13 cellular contexts compared by ENCODE assay signal in genomic region chr2:168529900-168530561, GRCh38.
DNase-seq lines count a peak whose midpoint lies in the region; ATAC-seq and TF ChIP-seq lines count a peak whose summit lies in the region.
"Had no signal": no experiment of that assay in that cellular context is flagged by ENCODE, and none has a peak within 500 bp of the region (broad histone marks: within the 10 kb centered on the region; RNA-seq: fewer than 3 reads in every experiment).

No MANE protein-coding gene starts in this region.

- POLR2A ChIA-PET in IMR-90 (lab: Charles Lee; ENCODE audit: unreplicated experiment) = no interaction called here

- H2BK5ac ChIP-seq in IMR-90 (ENCODE audit: low read depth, low read length, poor library complexity, severe bottlenecking) = no peak overlapping the region

- H3K36me3 Mint-ChIP-seq in progenitor cell of endocrine pancreas (ENCODE audit: insufficient read depth) = peaks cover 11% of the 10 kb centered on the region

- peaks cover 16% of the 10 kb centered on the region for H3K9me3 Mint-ChIP-seq in progenitor cell of endocrine pancreas (ENCODE audit: low read depth)

- BruUV-seq in IMR-90 (replicated peaks; lab: Mats Ljungman, UMichigan) = no TSS peak

- H3K27me3 ChIP-seq in IMR-90 (ENCODE audit: control insufficient read depth, insufficient read depth, low read length) = no peaks in the 10 kb centered on the region
- no peaks in the 10 kb centered on the region for H3K27me3 ChIP-seq in smooth muscle cell (ENCODE audit: low read depth)

- no peak for TF ChIP-seq CTCF in IMR-90 (conservative IDR thresholded peaks at IDR 0.05; ENCODE audit: low read depth, low read length)
- no peak for TF ChIP-seq CTCF in smooth muscle cell (IDR thresholded peaks at IDR 0.05; ENCODE audit: borderline replicate concordance, insufficient read depth, poor library complexity, severe bottlenecking)
- no peak for TF ChIP-seq CTCF in progenitor cell of endocrine pancreas (IDR thresholded peaks at IDR 0.05; ENCODE audit: unreplicated experiment)

- H3K4me1 ChIP-seq in IMR-90 (ENCODE audit: control insufficient read depth, insufficient read depth, low read length) (peaks cover 13% of the 10 kb centered on the region; the same call in 1 of the 2 replicates), smooth muscle cell (ENCODE audit: low read depth) (peaks cover 34% of the 10 kb centered on the region)

- H3K79me1 ChIP-seq in IMR-90 (ENCODE audit: low read depth in 1 of 2, low read length in 2 of 2) = no peaks in the 10 kb centered on the region

- peaks cover 32% of the 10 kb centered on the region for H3K79me2 ChIP-seq in smooth muscle cell (ENCODE audit: low read depth)

- H3K4me1 Mint-ChIP-seq in progenitor cell of endocrine pancreas (ENCODE audit: low read depth) = peaks cover 7% of the 10 kb centered on the region

- in situ Hi-C loops in IMR-90 (cut with MboI; ENCODE audit: low sequenced_read_pairs) = no loop called here

- H3K4ac ChIP-seq in IMR-90 (ENCODE audit: low read depth, low read length) = peak overlapping the region; percentile 36; the same call in 1 of the 2 replicates

- H4K20me1 ChIP-seq in IMR-90 (ENCODE audit: insufficient read depth, low read length) (no peaks in the 10 kb centered on the region), smooth muscle cell (ENCODE audit: low read depth) (no peaks in the 10 kb centered on the region)

- H3K27ac ChIP-seq in IMR-90 (ENCODE audit: insufficient read depth, low read length) = no peak overlapping the region
- peak overlapping the region; percentile 73 for H3K27ac ChIP-seq in smooth muscle cell (ENCODE audit: low read depth)

- H3K18ac ChIP-seq in IMR-90 (ENCODE audit: low read depth, low read length) = no peak overlapping the region; the same call in 1 of the 2 replicates

- no peak for TF ChIP-seq POLR2A in IMR-90 (IDR thresholded peaks at IDR 0.05; ENCODE audit: low read depth, low read length)

- H3K36me3 ChIP-seq in IMR-90 (ENCODE audit: control insufficient read depth, insufficient read depth, low read length) (no peaks in the 10 kb centered on the region), smooth muscle cell (ENCODE audit: low read depth) (no peaks in the 10 kb centered on the region)

- H2AK9ac ChIP-seq in IMR-90 (replicated peaks; ENCODE audit: low read depth, low read length, poor library complexity) = no peak overlapping the region

- H3K27me3 Mint-ChIP-seq in progenitor cell of endocrine pancreas = no peaks in the 10 kb centered on the region

- H2AK5ac ChIP-seq in IMR-90 (ENCODE audit: low read depth, low read length) = 0 out of 2 replicates have a peak overlapping the region, but pooled peaks have one; percentile 36

- H3K4me2 ChIP-seq in IMR-90 (ENCODE audit: low read depth, low read length) (no peak overlapping the region), smooth muscle cell (peak overlapping the region; percentile 42)

- intact Hi-C loops in IMR-90 (cut with micrococcal nuclease) (no loop called here), left ventricle myocardium superior (cut with micrococcal nuclease) (loop anchor here (2.0 to 10.0 kb wide), 2 partner anchors 73 to 115 kb away; partner anchors contain the start of gene CERS6)

- 0 out of 2 replicates have a peak overlapping the region, but pooled peaks have one; percentile 1 for H4K5ac ChIP-seq in IMR-90 (ENCODE audit: low read depth, low read length)

- 59% methylated on average over 2 of the region's 8 CpGs; no CpG with 5 or more reads in 1 of the 2 experiments for WGBS in IMR-90 (ENCODE audit: extremely low coverage in 2 of 2, insufficient read length in 1 of 2), 2 experiments
- WGBS in smooth muscle cell (ENCODE audit: low lambda C conversion rate) = 44% methylated on average over 8 of the region's 8 CpGs

- H3K9me3 ChIP-seq in IMR-90 (ENCODE audit: control insufficient read depth, insufficient read depth, low read length) (no peaks in the 10 kb centered on the region), smooth muscle cell (replicated peaks; ENCODE audit: low read depth) (no peaks in the 10 kb centered on the region)

- H3K27ac Mint-ChIP-seq in progenitor cell of endocrine pancreas = no peak overlapping the region

- H3K4me3 ChIP-seq in IMR-90 (ENCODE audit: insufficient read depth, low read depth, low read length) (no peak overlapping the region), smooth muscle cell (no peak overlapping the region)
- H3K4me3 ChIP-seq: skin epidermis had no signal

- H3K9me1 ChIP-seq in IMR-90 (ENCODE audit: insufficient read depth, low read length) = 0 out of 2 replicates have a peak, but pooled peaks cover 3% of the 10 kb centered on the region

- H3K4me3 Mint-ChIP-seq in progenitor cell of endocrine pancreas (ENCODE audit: low read depth) = no peak overlapping the region

- H3F3A ChIP-seq in smooth muscle cell (ENCODE audit: low read depth) = peaks cover 14% of the 10 kb centered on the region

- no peak overlapping the region for H2BK15ac ChIP-seq in IMR-90 (ENCODE audit: low read depth, low read length)

- peak overlapping the region; percentile 0 for H2AFZ ChIP-seq in IMR-90 (replicated peaks; ENCODE audit: low read length, poor library complexity)
- H2AFZ ChIP-seq in smooth muscle cell (ENCODE audit: low read depth) = no peak overlapping the region

- no peak for ATAC-seq in IMR-90 (ENCODE audit: low read depth)
- ATAC-seq in left ventricle myocardium superior = peak; percentile 23
- no peak for ATAC-seq in GM19463 (IDR thresholded peaks at IDR 0.05; ENCODE audit: unreplicated experiment)
- ATAC-seq: esophagus mucosa had no signal

- no peak overlapping the region for H3K23ac ChIP-seq in IMR-90 (ENCODE audit: low read depth, low read length)

- H3K56ac ChIP-seq in IMR-90 (ENCODE audit: extremely low read depth, insufficient read depth, low read length) = no peak overlapping the region

- dilution Hi-C loops in IMR-90 (cut with HindIII; ENCODE audit: low sequenced_read_pairs, unreplicated experiment) = no loop called here

- no peak overlapping the region for H2BK20ac ChIP-seq in IMR-90 (ENCODE audit: low read depth, low read length)

- no peak for TF ChIP-seq RAD21 in IMR-90 (IDR thresholded peaks at IDR 0.05; ENCODE audit: low read length)

- no peak for DNase-seq in IMR-90
- DNase-seq in amniotic epithelial cell (ENCODE audit: low read depth) = peak; percentile 33
- DNase-seq in left ventricle myocardium superior = no peak
- no peak for DNase-seq in smooth muscle cell (lab: John Stamatoyannopoulos, UW; ENCODE audit: unreplicated experiment)
- no peak for DNase-seq in NCI-H1436 treated with DMSO at 0.1 percent for 48 hours (lab: John Stamatoyannopoulos, UW)
- no peak for DNase-seq in NK-92 treated with Interleukin-12 subunit alpha and Interleukin-12 subunit beta, amount 100 ng/mL, for 24 hours (lab: John Stamatoyannopoulos, UW)
- no peak for DNase-seq in progenitor cell of endocrine pancreas (ENCODE audit: low spot score, unreplicated experiment)
- DNase-seq: activated naive CD4-positive, alpha-beta T cell treated with Interleukin-2 at 50 U/mL for 16 hours; cerebellar nuclear complex; midbrain had no signal

- H3K9ac ChIP-seq in IMR-90 (ENCODE audit: low read depth, low read length) = no peak overlapping the region
- H3K9ac ChIP-seq in smooth muscle cell (ENCODE audit: low read depth) = no peak overlapping the region

- no peak overlapping the region for H4K91ac ChIP-seq in IMR-90 (ENCODE audit: insufficient read depth, low read depth, low read length)

- CTCF ChIA-PET in IMR-90 (lab: Yijun Ruan, JAX) = interaction anchor here (1.6 kb wide), 1 partner anchor 14 kb away, joined by 3 read pairs; no protein-coding TSS in a partner anchor

- no peak overlapping the region for H3K14ac ChIP-seq in IMR-90 (replicated peaks; ENCODE audit: low read depth, low read length)

- H4K8ac ChIP-seq in IMR-90 (ENCODE audit: low read depth in 2 of 2, low read length in 2 of 2) = no peak overlapping the region

- H2BK120ac ChIP-seq in IMR-90 (ENCODE audit: low read depth, low read length) = 0 out of 2 replicates have a peak overlapping the region, but pooled peaks have one; percentile 6

TF ChIP-seq in IMR-90, 13 proteins besides CTCF, POLR2A, EP300 and RAD21:
- TF ChIP-seq USF2 (IDR thresholded peaks at IDR 0.05; ENCODE audit: low read depth, low read length) (no peak), SMC3 (IDR thresholded peaks at IDR 0.05; ENCODE audit: low read depth, low read length) (no peak), FOS (IDR thresholded peaks at IDR 0.05; ENCODE audit: low read depth, low read length) (no peak), BHLHE40 (IDR thresholded peaks at IDR 0.05; ENCODE audit: low read depth, low read length) (no peak), CHD1 (IDR thresholded peaks at IDR 0.05; ENCODE audit: low read depth, low read length) (no peak), NFE2L2 (IDR thresholded peaks at IDR 0.05; ENCODE audit: low read depth, low read length) (no peak), MAFK (IDR thresholded peaks at IDR 0.05; ENCODE audit: low read depth, low read length) (no peak), MAZ (IDR thresholded peaks at IDR 0.05; ENCODE audit: borderline replicate concordance, low read depth, low read length) (no peak), RCOR1 (IDR thresholded peaks at IDR 0.05; ENCODE audit: insufficient replicate concordance, low read length) (no peak), CEBPB (IDR thresholded peaks at IDR 0.05; ENCODE audit: low read depth, low read length) (no peak), MXI1 (IDR thresholded peaks at IDR 0.05; ENCODE audit: borderline replicate concordance, low read depth, low read length) (no peak), RFX5 (IDR thresholded peaks at IDR 0.05; ENCODE audit: low read depth, low read length) (no peak)
- TF ChIP-seq, protein P1, sequence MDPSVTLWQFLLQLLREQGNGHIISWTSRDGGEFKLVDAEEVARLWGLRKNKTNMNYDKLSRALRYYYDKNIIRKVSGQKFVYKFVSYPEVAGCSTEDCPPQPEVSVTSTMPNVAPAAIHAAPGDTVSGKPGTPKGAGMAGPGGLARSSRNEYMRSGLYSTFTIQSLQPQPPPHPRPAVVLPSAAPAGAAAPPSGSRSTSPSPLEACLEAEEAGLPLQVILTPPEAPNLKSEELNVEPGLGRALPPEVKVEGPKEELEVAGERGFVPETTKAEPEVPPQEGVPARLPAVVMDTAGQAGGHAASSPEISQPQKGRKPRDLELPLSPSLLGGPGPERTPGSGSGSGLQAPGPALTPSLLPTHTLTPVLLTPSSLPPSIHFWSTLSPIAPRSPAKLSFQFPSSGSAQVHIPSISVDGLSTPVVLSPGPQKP (IDR thresholded peaks at IDR 0.05; ENCODE audit: borderline replicate concordance, low read depth, low read length) = no peak
